11 cellular contexts compared by ENCODE assay signal in the genomic region with DNA sequence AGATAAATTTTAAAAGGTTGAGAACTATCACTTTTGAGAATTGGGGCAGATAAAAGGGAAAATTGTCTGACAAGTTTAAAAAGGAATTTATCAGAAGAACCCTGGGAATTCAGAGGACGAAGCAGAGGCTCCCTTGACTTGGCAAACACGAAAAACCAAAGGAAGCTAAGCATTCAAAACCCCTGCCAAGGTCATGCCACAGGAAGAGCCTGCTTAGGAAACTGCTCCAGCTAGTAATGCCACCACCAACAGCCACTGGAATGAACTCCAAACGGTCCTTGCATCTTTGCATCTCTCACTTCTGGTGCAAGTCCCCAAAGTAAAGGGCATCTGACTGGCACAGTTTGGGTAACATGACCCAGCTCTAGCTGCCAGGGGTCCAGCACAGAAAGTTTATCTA. TPM values are rescaled to one million over a fixed set of nuclear protein-coding genes. Genes with fewer than 3 reads are reported as not detected.
A peak's percentile ranks its signal among the peaks of the same experiment; 100 is the strongest.
DNase-seq lines count a peak whose midpoint lies in the region; ATAC-seq and TF ChIP-seq lines count a peak whose summit lies in the region.
"Had no signal": no experiment of that assay in that cellular context is flagged by ENCODE, and none has a peak within 500 bp of the region (broad histone marks: within the 10 kb centered on the region; RNA-seq: fewer than 3 reads in every experiment).

No MANE protein-coding gene starts in this region.

- H3K27ac ChIP-seq in ascending aorta: peak overlapping the region; percentile 69 to 79
- H3K27ac ChIP-seq in left lung: peak overlapping the region in 1 of 2 donors; percentile 49
- peak overlapping the region; percentile 26 to 31 for H3K27ac ChIP-seq in thoracic aorta
- H3K27ac ChIP-seq in hepatocyte: no peak overlapping the region

- H3K9me3 ChIP-seq in ascending aorta (no peaks in the 10 kb centered on the region), left lung (no peaks in the 10 kb centered on the region), thoracic aorta (no peaks in the 10 kb centered on the region), hepatocyte (ENCODE audit: low read depth) (no peaks in the 10 kb centered on the region)

- H3K4me3 ChIP-seq in ascending aorta (peak overlapping the region; percentile 13 to 29), left lung (no peak overlapping the region), thoracic aorta (peak overlapping the region; percentile 7), hepatocyte (no peak overlapping the region)

- H3K27me3 Mint-ChIP-seq in activated T-cell treated with anti-CD3 and anti-CD28 coated beads, Interleukin-2, amount 50 U/mL, for 24 hours: no peaks in the 10 kb centered on the region

- H3K9me3 Mint-ChIP-seq in activated T-cell treated with anti-CD3 and anti-CD28 coated beads, Interleukin-2, amount 50 U/mL, for 24 hours: no peaks in the 10 kb centered on the region
- H3K9me3 Mint-ChIP-seq: T-helper 1 cell treated with Interleukin-12 subunit alpha and Interleukin-12 subunit beta and Interleukin-4 antibody, amounts not matched to agents 30 μg/mL and 1 μg/mL, for 36 hours had no signal

- H3K27me3 ChIP-seq in ascending aorta (no peaks in the 10 kb centered on the region), left lung (no peaks in the 10 kb centered on the region), thoracic aorta (replicated peaks; ENCODE audit: insufficient read depth) (no peaks in the 10 kb centered on the region), hepatocyte (no peaks in the 10 kb centered on the region)

- 57% methylated on average over 3 of the region's 3 CpGs for WGBS in hepatocyte (ENCODE audit: low lambda C conversion rate, missing lambda C conversion rate)

- H4K20me1 ChIP-seq in hepatocyte (ENCODE audit: insufficient read depth, poor library complexity, severe bottlenecking): peaks cover 98% of the 10 kb centered on the region

- H3K36me3 ChIP-seq in ascending aorta (no peaks in the 10 kb centered on the region), left lung (no peaks in the 10 kb centered on the region), thoracic aorta (no peaks in the 10 kb centered on the region), hepatocyte (replicated peaks; ENCODE audit: insufficient read depth, low read depth) (no peaks in the 10 kb centered on the region)

- H2AFZ ChIP-seq in hepatocyte: no peak overlapping the region

- H3K4me3 Mint-ChIP-seq in activated T-cell treated with anti-CD3 and anti-CD28 coated beads, Interleukin-2, amount 50 U/mL, for 24 hours: no peak overlapping the region
- H3K4me3 Mint-ChIP-seq: T-helper 1 cell treated with Interleukin-12 subunit alpha and Interleukin-12 subunit beta and Interleukin-4 antibody, amounts not matched to agents 30 μg/mL and 1 μg/mL, for 36 hours had no signal

- no peak overlapping the region for H3K4me2 ChIP-seq in hepatocyte

- peak overlapping the region; percentile 63 for H3K27ac Mint-ChIP-seq in activated T-cell treated with anti-CD3 and anti-CD28 coated beads, Interleukin-2, amount 50 U/mL, for 24 hours
- H3K27ac Mint-ChIP-seq: T-helper 1 cell treated with Interleukin-12 subunit alpha and Interleukin-12 subunit beta and Interleukin-4 antibody, amounts not matched to agents 30 μg/mL and 1 μg/mL, for 36 hours had no signal

- no peak for DNase-seq in activated T-cell treated with anti-CD3 and anti-CD28 coated beads, Interleukin-2, amount 50 U/mL, for 24 hours
- no peak for DNase-seq in activated T-cell treated with anti-CD3 and anti-CD28 coated beads, Interleukin-2, amount 50 U/mL, for 1 hour
- DNase-seq in ascending aorta (ENCODE audit: low spot score in 2 of 2) (no peak), left lung (no peak), thoracic aorta (ENCODE audit: low spot score) (no peak), hepatocyte (ENCODE audit: low spot score) (no peak), NK-92 (lab: John Stamatoyannopoulos, UW; ENCODE audit: unreplicated experiment) (no peak), NCI-H510A (lab: John Stamatoyannopoulos, UW) (no peak)
- DNase-seq: NCI-H2081 treated with DMSO at 0.1 percent for 48 hours; stimulated activated CD4-positive, alpha-beta T cell treated with anti-CD3 and anti-CD28 coated beads, Interleukin-15, amount 100 ng/mL, for 24 hours had no signal

- H3K36me3 Mint-ChIP-seq in activated T-cell treated with anti-CD3 and anti-CD28 coated beads, Interleukin-2, amount 50 U/mL, for 24 hours (ENCODE audit: low read depth): peaks cover 50% of the 10 kb centered on the region

- no peaks in the 10 kb centered on the region for H3K9me2 ChIP-seq in hepatocyte (replicated peaks; ENCODE audit: insufficient read depth)

- H3K79me2 ChIP-seq in hepatocyte: peaks cover 100% of the 10 kb centered on the region

- H3K4me1 ChIP-seq in ascending aorta (peaks cover 22 to 46% of the 10 kb centered on the region in 2 donors), left lung (peaks cover 47 to 88% of the 10 kb centered on the region in 2 donors), thoracic aorta (ENCODE audit: control insufficient read depth in 1 of 2, low read depth in 2 of 2) (peaks cover 44 to 87% of the 10 kb centered on the region in 2 donors), hepatocyte (ENCODE audit: insufficient read depth) (peaks cover 55% of the 10 kb centered on the region)

- intact Hi-C loops in ascending aorta (cut with DNase I) (no loop called here), left lung (cut with DNase I) (no loop called here)

- no peak for TF ChIP-seq CTCF in ascending aorta (IDR thresholded peaks at IDR 0.05)
- TF ChIP-seq CTCF in left lung (IDR thresholded peaks at IDR 0.05): no peak
- no peak for TF ChIP-seq CTCF in thoracic aorta (IDR thresholded peaks at IDR 0.05)
- no peak for TF ChIP-seq CTCF in hepatocyte (IDR thresholded peaks at IDR 0.05; ENCODE audit: poor library complexity)

- ATAC-seq in left lung: peak; percentile 14
- no peak for ATAC-seq in thoracic aorta (ENCODE audit: insufficient number of reproducible peaks, low FRiP score, low read depth)

- peaks cover 78% of the 10 kb centered on the region for H3K4me1 Mint-ChIP-seq in activated T-cell treated with anti-CD3 and anti-CD28 coated beads, Interleukin-2, amount 50 U/mL, for 24 hours (ENCODE audit: low read depth)

RNA-seq across cellular contexts. Expression of a gene that starts 7.2 kb away (rescaled TPM):
- total RNA-seq in ascending aorta: 161 TPM
- 100 to 1,000 TPM in 1 of 2 donors, 10 to 100 TPM in 1; 94.9 to 113 TPM for total RNA-seq in left lung
- 100 to 1,000 TPM; 103 to 120 TPM for total RNA-seq in thoracic aorta
- total RNA-seq in hepatocyte: 95.8 and 115 TPM in 2 replicates
- 56.9 and 67.9 TPM in 2 replicates for polyA plus RNA-seq in hepatocyte

RNA-seq across cellular contexts. Expression of a gene that starts 8.9 kb away (rescaled TPM):
- 8.3 TPM for total RNA-seq in ascending aorta
- total RNA-seq in left lung: 10 to 100 TPM; 17.6 to 19.9 TPM
- total RNA-seq in thoracic aorta: 1 to 10 TPM; 6.8 to 7.2 TPM
- 30.1 and 33.5 TPM in 2 replicates for total RNA-seq in hepatocyte
- polyA plus RNA-seq in hepatocyte: 30.6 and 36.5 TPM in 2 replicates

RNA-seq across cellular contexts. Expression of a gene that starts 55.3 kb away (rescaled TPM):
- total RNA-seq in ascending aorta (not detected), left lung (10 to 100 TPM in 1 of 2 donors, under 1 TPM in 1; 0.70 to 16.2 TPM), thoracic aorta (1 to 10 TPM; 2.2 to 4.0 TPM), hepatocyte (1.3 and 1.4 TPM in 2 replicates)
- 0.73 and 1.4 TPM in 2 replicates for polyA plus RNA-seq in hepatocyte

Comparison
In these comparisons a context has a peak if more than half of its experiments do, and no peak if none do; other contexts are left out.
1. H3K4me3 ChIP-seq: peak in ascending aorta (2 of 2) and thoracic aorta (single experiment); none in left lung (0 of 2) and hepatocyte (single experiment).